Comparison of ENCODE assay signal across 8 cellular contexts in genomic region chr5:143229896-143230675, GRCh38.
A peak's percentile ranks its signal among the peaks of the same experiment; 100 is the strongest.
DNase-seq lines count a peak whose midpoint lies in the region; ATAC-seq, FAIRE-seq and TF ChIP-seq lines count a peak whose summit lies in the region.

No MANE protein-coding gene starts in this region.

- TF ChIP-seq CTCF in chondrocyte (IDR thresholded peaks at IDR 0.05) (no peak), pancreas (IDR thresholded peaks at IDR 0.05) (no peak), nephron progenitor cell (IDR thresholded peaks at IDR 0.05) (no peak)

- H3K27me3 ChIP-seq in pancreas, result no peaks in the 10 kb centered on the region

- no peaks in the 10 kb centered on the region for H3K36me3 ChIP-seq in pancreas

- no peak for DNase-seq in activated T-cell treated with anti-CD3 and anti-CD28 coated beads, Interleukin-2, amount 50 U/mL, for 24 hours
- no peak for DNase-seq in activated T-cell treated with anti-CD3 and anti-CD28 coated beads for 4 hours
- DNase-seq in NCI-H1694 treated with DMSO at 0.1 percent for 48 hours (lab: John Stamatoyannopoulos, UW), result peak; percentile 52
- DNase-seq in chondrocyte (ENCODE audit: low spot score), result no peak
- DNase-seq in pancreas, result peak in 2 of 6 donors; percentile 25 to 26
- no peak for DNase-seq in nephron progenitor cell
- DNase-seq in H54 (ENCODE audit: insufficient read length, low spot score), result no peak

- WGBS in pancreas, 2 donors, result 44 to 55% methylated on average over 10 of the region's 10 CpGs

- peak overlapping the region in 1 of 4 donors; percentile 4 for H3K27ac ChIP-seq in pancreas

- no peak for TF ChIP-seq POLR2A in H54 (IDR thresholded peaks at IDR 0.05; ENCODE audit: low read depth, low read length)

- no peak for FAIRE-seq in pancreas (lab: Jason Lieb, UNC)
- no peak for FAIRE-seq in H54 (lab: Jason Lieb, UNC)

- intact Hi-C loops in pancreas (cut with DNase I), result no loop called here

- no peaks in the 10 kb centered on the region for H3K9me3 Mint-ChIP-seq in activated T-cell treated with anti-CD3 and anti-CD28 coated beads, Interleukin-2, amount 50 U/mL, for 24 hours
- H3K9me3 Mint-ChIP-seq in chondrocyte (ENCODE audit: low read depth) (no peaks in the 10 kb centered on the region), nephron progenitor cell (no peaks in the 10 kb centered on the region)

- ATAC-seq in HG02571 (IDR thresholded peaks at IDR 0.05; ENCODE audit: unreplicated experiment), result peak; percentile 91
- peak; percentile 75 to 85 (median 79) for ATAC-seq in pancreas

- H3K27me3 Mint-ChIP-seq in activated T-cell treated with anti-CD3 and anti-CD28 coated beads, Interleukin-2, amount 50 U/mL, for 24 hours, result no peaks in the 10 kb centered on the region
- H3K27me3 Mint-ChIP-seq in chondrocyte (ENCODE audit: low read depth) (no peaks in the 10 kb centered on the region), nephron progenitor cell (ENCODE audit: low read depth, poor library complexity) (no peaks in the 10 kb centered on the region)

- H3K9me3 ChIP-seq in pancreas, result no peaks in the 10 kb centered on the region

- peak overlapping the region; percentile 80 for H3K27ac Mint-ChIP-seq in activated T-cell treated with anti-CD3 and anti-CD28 coated beads, Interleukin-2, amount 50 U/mL, for 24 hours
- H3K27ac Mint-ChIP-seq in chondrocyte (ENCODE audit: unreplicated experiment), result peak overlapping the region; percentile 68
- H3K27ac Mint-ChIP-seq in nephron progenitor cell, result no peak overlapping the region

- H3K4me1 Mint-ChIP-seq in activated T-cell treated with anti-CD3 and anti-CD28 coated beads, Interleukin-2, amount 50 U/mL, for 24 hours (ENCODE audit: low read depth), result peaks cover 33% of the 10 kb centered on the region
- H3K4me1 Mint-ChIP-seq in chondrocyte (ENCODE audit: low read depth) (peaks cover 59% of the 10 kb centered on the region), nephron progenitor cell (peaks cover 22% of the 10 kb centered on the region)

- H3K4me1 ChIP-seq in pancreas, result no peaks in the 10 kb centered on the region

- no peaks in the 10 kb centered on the region for H3K36me3 Mint-ChIP-seq in activated T-cell treated with anti-CD3 and anti-CD28 coated beads, Interleukin-2, amount 50 U/mL, for 24 hours (ENCODE audit: low read depth)
- H3K36me3 Mint-ChIP-seq in chondrocyte (ENCODE audit: low read depth) (no peaks in the 10 kb centered on the region), nephron progenitor cell (ENCODE audit: low read depth) (no peaks in the 10 kb centered on the region)

- peak overlapping the region; percentile 45 for H3K4me3 Mint-ChIP-seq in activated T-cell treated with anti-CD3 and anti-CD28 coated beads, Interleukin-2, amount 50 U/mL, for 24 hours
- H3K4me3 Mint-ChIP-seq in chondrocyte (ENCODE audit: unreplicated experiment) (no peak overlapping the region), nephron progenitor cell (no peak overlapping the region)

- no peak overlapping the region for H3K4me3 ChIP-seq in pancreas
